9 cellular contexts compared by ENCODE assay signal in genomic region chr13:98033277-98034247, GRCh38.
A peak's percentile ranks its signal among the peaks of the same experiment; 100 is the strongest.
DNase-seq lines count a peak whose midpoint lies in the region; ATAC-seq and TF ChIP-seq lines count a peak whose summit lies in the region.
"Had no signal": no experiment of that assay in that cellular context is flagged by ENCODE, and none has a peak within 500 bp of the region (broad histone marks: within the 10 kb centered on the region; RNA-seq: fewer than 3 reads in every experiment).

No MANE protein-coding gene starts in this region.

- H3K27me3 ChIP-seq in endocrine pancreas (ENCODE audit: control insufficient read depth, insufficient read depth, low read length) (no peaks in the 10 kb centered on the region), osteoblast (ENCODE audit: insufficient read depth, low read length) (no peaks in the 10 kb centered on the region)

- no peaks in the 10 kb centered on the region for H4K20me1 ChIP-seq in osteoblast (ENCODE audit: insufficient read depth, low read length)

- peak overlapping the region; percentile 31 for H3K4me3 ChIP-seq in endocrine pancreas (ENCODE audit: control insufficient read depth, insufficient read depth, low read length)
- H3K4me3 ChIP-seq in osteoblast (ENCODE audit: insufficient read depth, low read length), result no peak overlapping the region

- DNase-seq in G401 (ENCODE audit: low spot score) (peak; percentile 43), NCI-H460 (ENCODE audit: extremely low read depth, low read depth) (peak; percentile 25), osteoblast (ENCODE audit: insufficient read length, low spot score, missing footprints) (peak; percentile 59), GDM1 (lab: John Stamatoyannopoulos, UW) (no peak)
- DNase-seq in natural killer cell treated with Interleukin-12 subunit alpha and Interleukin-12 subunit beta and Interleukin-15 and Interleukin-18, amount 100 ng/mL, for 72 hours (ENCODE audit: low spot score), result no peak
- DNase-seq: stimulated activated CD4-positive, alpha-beta T cell treated with anti-CD3 and anti-CD28 coated beads, Interleukin-2, amount 100 ng/mL, for 24 hours had no signal

- H3K27me3 Mint-ChIP-seq in natural killer cell treated with Interleukin-12 subunit alpha and Interleukin-12 subunit beta and Interleukin-15 and Interleukin-18, amount 100 ng/mL, for 72 hours, result no peaks in the 10 kb centered on the region

- H3K27ac ChIP-seq in osteoblast (ENCODE audit: low read depth, low read length), result no peak overlapping the region

- no peak for ATAC-seq in esophagus mucosa
- no peak for ATAC-seq in HG02840 (IDR thresholded peaks at IDR 0.05; ENCODE audit: low FRiP score, unreplicated experiment)
- ATAC-seq in natural killer cell treated with Interleukin-12 subunit alpha and Interleukin-12 subunit beta and Interleukin-15 and Interleukin-18, amount 100 ng/mL, for 72 hours, result no peak

- no peak overlapping the region for H2AFZ ChIP-seq in osteoblast (ENCODE audit: low read length)

- no peaks in the 10 kb centered on the region for H3K36me3 ChIP-seq in endocrine pancreas (ENCODE audit: control insufficient read depth, insufficient read depth, low read length)
- no peaks in the 10 kb centered on the region for H3K36me3 ChIP-seq in osteoblast (ENCODE audit: insufficient read depth, low read length)

- peak overlapping the region; percentile 13 for H3K9ac ChIP-seq in endocrine pancreas (ENCODE audit: control insufficient read depth, insufficient read depth, low read length)

- no peaks in the 10 kb centered on the region for H3K4me1 Mint-ChIP-seq in natural killer cell treated with Interleukin-12 subunit alpha and Interleukin-12 subunit beta and Interleukin-15 and Interleukin-18, amount 100 ng/mL, for 72 hours (ENCODE audit: low read depth in 2 of 2)

- in situ Hi-C loops in G401 (cut with HindIII; ENCODE audit: low sequenced_read_pairs), result no loop called here

- no peaks in the 10 kb centered on the region for H3K9me3 Mint-ChIP-seq in natural killer cell treated with Interleukin-12 subunit alpha and Interleukin-12 subunit beta and Interleukin-15 and Interleukin-18, amount 100 ng/mL, for 72 hours

- H3K36me3 Mint-ChIP-seq in natural killer cell treated with Interleukin-12 subunit alpha and Interleukin-12 subunit beta and Interleukin-15 and Interleukin-18, amount 100 ng/mL, for 72 hours, result no peaks in the 10 kb centered on the region

- H3K27ac Mint-ChIP-seq in natural killer cell treated with Interleukin-12 subunit alpha and Interleukin-12 subunit beta and Interleukin-15 and Interleukin-18, amount 100 ng/mL, for 72 hours, result no peak overlapping the region

- no peak overlapping the region for H3K4me3 Mint-ChIP-seq in natural killer cell treated with Interleukin-12 subunit alpha and Interleukin-12 subunit beta and Interleukin-15 and Interleukin-18, amount 100 ng/mL, for 72 hours

- H3K4me1 ChIP-seq in endocrine pancreas (ENCODE audit: control insufficient read depth, insufficient read depth, low read length) (no peaks in the 10 kb centered on the region), osteoblast (ENCODE audit: insufficient read depth, low read length) (peaks cover 3% of the 10 kb centered on the region)

- no peaks in the 10 kb centered on the region for H3K79me2 ChIP-seq in osteoblast (ENCODE audit: insufficient read depth, low read length)

- no peaks in the 10 kb centered on the region for H3K9me3 ChIP-seq in endocrine pancreas (ENCODE audit: control insufficient read depth, low read length)
- H3K9me3 ChIP-seq in osteoblast (ENCODE audit: low read depth, low read length), result no peaks in the 10 kb centered on the region

- TF ChIP-seq CTCF in osteoblast (IDR thresholded peaks at IDR 0.05; ENCODE audit: extremely low read depth, low read depth, low read length), result peak; percentile 58

- H3K4me2 ChIP-seq in osteoblast (ENCODE audit: insufficient read depth, low read length), result peak overlapping the region; percentile 36

Comparison
In these comparisons a context has a peak if more than half of its experiments do, and no peak if none do; other contexts are left out.
1. DNase-seq: peak in G401 (single experiment), NCI-H460 (single experiment) and osteoblast (single experiment); none in GDM1 (single experiment) and natural killer cell treated with Interleukin-12 subunit alpha and Interleukin-12 subunit beta and Interleukin-15 and Interleukin-18, amount 100 ng/mL, for 72 hours (single experiment).